ENCODE assay signal across 9 cellular contexts in the genomic region with DNA sequence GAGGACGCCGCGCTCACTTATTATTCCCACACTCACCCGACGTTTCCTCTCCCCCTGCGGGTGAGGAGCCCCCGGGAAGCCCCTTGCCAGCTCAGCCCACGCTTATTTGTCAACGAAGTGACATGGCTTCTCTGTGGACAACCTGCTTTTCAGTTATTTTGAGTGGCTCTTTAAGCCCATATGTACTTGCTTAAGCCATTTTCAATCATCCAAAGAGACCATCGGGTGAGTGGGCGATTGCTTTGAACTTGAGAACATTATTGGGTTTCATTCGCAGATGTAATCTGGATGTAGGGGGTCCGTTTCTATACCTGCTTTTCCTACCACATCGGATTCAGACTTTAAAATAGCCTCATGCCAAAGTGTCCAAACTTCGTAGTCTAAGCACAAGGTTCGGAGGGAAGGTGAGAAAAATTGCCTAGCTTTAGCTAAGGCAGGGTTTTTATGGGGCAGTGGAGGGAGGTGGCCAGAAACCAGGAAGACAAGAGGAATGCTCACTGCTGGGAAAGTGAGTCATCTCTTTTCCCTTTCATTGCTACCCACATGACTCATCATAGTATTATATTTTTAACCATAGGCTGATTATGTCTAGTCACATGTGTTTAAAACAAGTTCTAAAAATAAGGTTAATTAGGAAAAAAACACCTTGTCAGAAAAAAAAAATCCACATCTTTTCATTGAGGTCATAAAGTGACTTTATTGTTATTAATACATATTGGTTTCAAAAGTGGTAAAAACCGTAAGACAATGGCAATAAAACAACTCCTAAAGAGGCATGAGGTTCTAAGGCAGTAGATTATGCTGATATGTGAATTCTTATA.
DNase-seq lines count a peak whose midpoint lies in the region; ATAC-seq and TF ChIP-seq lines count a peak whose summit lies in the region.
"Had no signal": no experiment of that assay in that cellular context is flagged by ENCODE, and none has a peak within 500 bp of the region (broad histone marks: within the 10 kb centered on the region; RNA-seq: fewer than 3 reads in every experiment).

No MANE protein-coding gene starts in this region.

- TF ChIP-seq CTCF in foreskin fibroblast (IDR thresholded peaks at IDR 0.05; ENCODE audit: low read depth, low read length) (no peak), sigmoid colon (IDR thresholded peaks at IDR 0.05) (no peak)

- peak; percentile 22 to 28 for DNase-seq in activated T-cell treated with anti-CD3 and anti-CD28 coated beads, Interleukin-2, amount 50 U/mL, for 48 hours
- DNase-seq in activated T-cell treated with anti-CD3 and anti-CD28 coated beads for 4 hours: no peak
- peak; percentile 14 for DNase-seq in SHP77 treated with DMSO at 0.1 percent for 48 hours (lab: John Stamatoyannopoulos, UW)
- peak; percentile 89 to 92 for DNase-seq in foreskin fibroblast
- peak; percentile 79 for DNase-seq in smooth muscle cell of the brain vasculature (ENCODE audit: low read depth, low spot score)
- no peak for DNase-seq in hippocampal formation (lab: John Stamatoyannopoulos, UW)
- no peak for DNase-seq in sigmoid colon
- DNase-seq: activated CD8-positive, alpha-beta T cell treated with anti-CD3 and anti-CD28 coated beads, Interleukin-2, amount 10 ng/mL, durations not matched to agents 7 days and 5 days had no signal

- no peaks in the 10 kb centered on the region for H3K27me3 ChIP-seq in sigmoid colon

- peaks cover 0 to 11% (median 6%) of the 10 kb centered on the region in 4 donors for H3K4me1 ChIP-seq in sigmoid colon

- peak overlapping the region in 1 of 4 donors; percentile 49 for H3K27ac ChIP-seq in sigmoid colon

- TF ChIP-seq POLR2A in sigmoid colon (IDR thresholded peaks at IDR 0.05): no peak

- no peak for ATAC-seq in HG03354 (IDR thresholded peaks at IDR 0.05; ENCODE audit: poor library complexity, severe bottlenecking, unreplicated experiment)
- ATAC-seq: activated CD8-positive, alpha-beta T cell treated with anti-CD3 and anti-CD28 coated beads, Interleukin-2, amount 10 ng/mL, durations not matched to agents 7 days and 5 days had no signal

- H3K36me3 ChIP-seq in sigmoid colon: no peaks in the 10 kb centered on the region

- no peaks in the 10 kb centered on the region for H3K9me3 ChIP-seq in sigmoid colon

- WGBS in sigmoid colon, 2 donors: 25 to 53% methylated on average over 17 of the region's 17 CpGs

- TF ChIP-seq EP300 in sigmoid colon (IDR thresholded peaks at IDR 0.05): peak in 2 of 4 donors; percentile 27 to 28

- intact Hi-C loops in sigmoid colon (cut with DNase I): no loop called here

- H3K4me3 ChIP-seq in foreskin fibroblast (ENCODE audit: low read depth in 1 of 2, low read length in 2 of 2) (no peak overlapping the region), sigmoid colon (no peak overlapping the region)

Comparison
In these comparisons a context has a peak if more than half of its experiments do, and no peak if none do; other contexts are left out.
1. DNase-seq: peak in activated T-cell treated with anti-CD3 and anti-CD28 coated beads, Interleukin-2, amount 50 U/mL, for 48 hours (2 of 2), SHP77 treated with DMSO at 0.1 percent for 48 hours (single experiment), foreskin fibroblast (2 of 2) and smooth muscle cell of the brain vasculature (single experiment); none in activated T-cell treated with anti-CD3 and anti-CD28 coated beads for 4 hours (single experiment), hippocampal formation (0 of 2) and sigmoid colon (single experiment).